Comparison of ENCODE assay signal across 10 cellular contexts in genomic region chr15:45314960-45315359, GRCh38.
A peak's percentile ranks its signal among the peaks of the same experiment; 100 is the strongest.
DNase-seq lines count a peak whose midpoint lies in the region; ATAC-seq and TF ChIP-seq lines count a peak whose summit lies in the region.
"Had no signal": no experiment of that assay in that cellular context is flagged by ENCODE, and none has a peak within 500 bp of the region (broad histone marks: within the 10 kb centered on the region; RNA-seq: fewer than 3 reads in every experiment).

No MANE protein-coding gene starts in this region.

- H3K27me3 ChIP-seq in hepatocyte (no peaks in the 10 kb centered on the region), upper lobe of right lung (no peaks in the 10 kb centered on the region), uterus (no peaks in the 10 kb centered on the region)

- peaks cover 14% of the 10 kb centered on the region for H3K27me3 Mint-ChIP-seq in activated CD8-positive, alpha-beta T cell treated with anti-CD3 and anti-CD28 coated beads, Interleukin-2, amount 10 ng/mL, durations not matched to agents 7 days and 5 days (ENCODE audit: low read depth)

- H3K4me1 ChIP-seq in hepatocyte (ENCODE audit: insufficient read depth) (no peaks in the 10 kb centered on the region), upper lobe of right lung (no peaks in the 10 kb centered on the region), uterus (no peaks in the 10 kb centered on the region)

- DNase-seq in left ventricle myocardium superior (no peak), Right ventricle myocardium inferior (ENCODE audit: missing footprints) (no peak), hepatocyte (ENCODE audit: low spot score) (peak; percentile 55), upper lobe of right lung (no peak), uterus (no peak), 8988T (no peak)
- DNase-seq in activated CD8-positive, alpha-beta T cell treated with anti-CD3 and anti-CD28 coated beads, Interleukin-2, amount 10 ng/mL, durations not matched to agents 7 days and 5 days, result peak; percentile 21
- no peak for DNase-seq in activated T-cell treated with anti-CD3 and anti-CD28 coated beads, Interleukin-2, amount 50 U/mL, for 48 hours
- DNase-seq: NCI-H748 treated with DMSO at 0.1 percent for 48 hours had no signal

- H3K9me2 ChIP-seq in hepatocyte (replicated peaks; ENCODE audit: insufficient read depth), result no peaks in the 10 kb centered on the region

- no peak overlapping the region for H3K27ac ChIP-seq in hepatocyte
- H3K27ac ChIP-seq in upper lobe of right lung, result no peak overlapping the region
- H3K27ac ChIP-seq in uterus, result no peak overlapping the region

- TF ChIP-seq POLR2A in uterus (IDR thresholded peaks at IDR 0.05), result no peak

- H3K79me2 ChIP-seq in hepatocyte, result no peaks in the 10 kb centered on the region

- 59% methylated on average over 13 of the region's 13 CpGs for WGBS in hepatocyte (ENCODE audit: low lambda C conversion rate, missing lambda C conversion rate)

- no peaks in the 10 kb centered on the region for H4K20me1 ChIP-seq in hepatocyte (ENCODE audit: insufficient read depth, poor library complexity, severe bottlenecking)

- no peak overlapping the region for H3K4me3 Mint-ChIP-seq in activated CD8-positive, alpha-beta T cell treated with anti-CD3 and anti-CD28 coated beads, Interleukin-2, amount 10 ng/mL, durations not matched to agents 7 days and 5 days
- H3K4me3 Mint-ChIP-seq: activated T-helper 1 cell treated with anti-CD3 and anti-CD28 coated beads, Interleukin-12 subunit alpha, Interleukin-12 subunit beta, Interleukin-2, Interleukin-4 antibody, amounts not matched to agents 30 ng/mL and 10 ng/mL and 1 ng/mL, durations not matched to agents 14 hours and 24 hours and 36 hours had no signal

- H3K4me2 ChIP-seq in hepatocyte, result no peak overlapping the region

- H3K4me3 ChIP-seq in hepatocyte, result no peak overlapping the region
- no peak overlapping the region for H3K4me3 ChIP-seq in upper lobe of right lung
- H3K4me3 ChIP-seq in uterus, result no peak overlapping the region

- no peaks in the 10 kb centered on the region for H3K4me1 Mint-ChIP-seq in activated CD8-positive, alpha-beta T cell treated with anti-CD3 and anti-CD28 coated beads, Interleukin-2, amount 10 ng/mL, durations not matched to agents 7 days and 5 days (ENCODE audit: low read depth)

- no peaks in the 10 kb centered on the region for H3K36me3 Mint-ChIP-seq in activated CD8-positive, alpha-beta T cell treated with anti-CD3 and anti-CD28 coated beads, Interleukin-2, amount 10 ng/mL, durations not matched to agents 7 days and 5 days (ENCODE audit: low read depth)

- H3K36me3 ChIP-seq in hepatocyte (replicated peaks; ENCODE audit: insufficient read depth, low read depth) (no peaks in the 10 kb centered on the region), upper lobe of right lung (no peaks in the 10 kb centered on the region), uterus (no peaks in the 10 kb centered on the region)

- peak; percentile 40 for TF ChIP-seq CTCF in hepatocyte (IDR thresholded peaks at IDR 0.05; ENCODE audit: poor library complexity)
- peak; percentile 7 for TF ChIP-seq CTCF in upper lobe of right lung (IDR thresholded peaks at IDR 0.05)
- TF ChIP-seq CTCF in uterus (IDR thresholded peaks at IDR 0.05), result no peak

- POLR2A ChIA-PET in activated CD8-positive, alpha-beta T cell treated with anti-CD3 and anti-CD28 coated beads, Interleukin-2, amount 10 ng/mL, durations not matched to agents 7 days and 5 days (lab: Charles Lee), result no interaction called here

- ATAC-seq in left ventricle myocardium superior (peak; percentile 54), Right ventricle myocardium inferior (no peak), upper lobe of right lung (no peak)
- no peak for ATAC-seq in activated CD8-positive, alpha-beta T cell treated with anti-CD3 and anti-CD28 coated beads, Interleukin-2, amount 10 ng/mL, durations not matched to agents 7 days and 5 days

- H3K9me3 Mint-ChIP-seq in activated CD8-positive, alpha-beta T cell treated with anti-CD3 and anti-CD28 coated beads, Interleukin-2, amount 10 ng/mL, durations not matched to agents 7 days and 5 days (ENCODE audit: insufficient read depth), result no peaks in the 10 kb centered on the region
- H3K9me3 Mint-ChIP-seq: activated T-helper 1 cell treated with anti-CD3 and anti-CD28 coated beads, Interleukin-12 subunit alpha, Interleukin-12 subunit beta, Interleukin-2, Interleukin-4 antibody, amounts not matched to agents 30 ng/mL and 10 ng/mL and 1 ng/mL, durations not matched to agents 14 hours and 24 hours and 36 hours had no signal

- H3K27ac Mint-ChIP-seq in activated CD8-positive, alpha-beta T cell treated with anti-CD3 and anti-CD28 coated beads, Interleukin-2, amount 10 ng/mL, durations not matched to agents 7 days and 5 days, result no peak overlapping the region
- H3K27ac Mint-ChIP-seq: activated T-helper 1 cell treated with anti-CD3 and anti-CD28 coated beads, Interleukin-12 subunit alpha, Interleukin-12 subunit beta, Interleukin-2, Interleukin-4 antibody, amounts not matched to agents 30 ng/mL and 10 ng/mL and 1 ng/mL, durations not matched to agents 14 hours and 24 hours and 36 hours had no signal

- intact Hi-C loops in left ventricle myocardium superior (cut with micrococcal nuclease), result no loop called here
- intact Hi-C loops in Right ventricle myocardium inferior (cut with DNase I), result no loop called here
- intact Hi-C loops in upper lobe of right lung (cut with DNase I), result no loop called here
- intact Hi-C loops in uterus (cut with DNase I; ENCODE audit: low total_unique reads), result no loop called here

- CTCF ChIA-PET in activated CD8-positive, alpha-beta T cell treated with anti-CD3 and anti-CD28 coated beads, Interleukin-2, amount 10 ng/mL, durations not matched to agents 7 days and 5 days (lab: Charles Lee), result interaction anchor here (1.1 to 1.5 kb wide), 2 partner anchors 75 to 85 kb away, joined by 4 to 7 read pairs; no protein-coding TSS in a partner anchor

- H3K9me3 ChIP-seq in hepatocyte (ENCODE audit: low read depth), result no peaks in the 10 kb centered on the region
- H3K9me3 ChIP-seq in upper lobe of right lung, result no peaks in the 10 kb centered on the region
- no peaks in the 10 kb centered on the region for H3K9me3 ChIP-seq in uterus

- H2AFZ ChIP-seq in hepatocyte, result no peak overlapping the region

Comparison
In these comparisons a context has a peak if more than half of its experiments do, and no peak if none do; other contexts are left out.
1. DNase-seq: peak in activated CD8-positive, alpha-beta T cell treated with anti-CD3 and anti-CD28 coated beads, Interleukin-2, amount 10 ng/mL, durations not matched to agents 7 days and 5 days (single experiment) and hepatocyte (single experiment); none in left ventricle myocardium superior (single experiment), Right ventricle myocardium inferior (single experiment), upper lobe of right lung (single experiment), uterus (0 of 2), activated T-cell treated with anti-CD3 and anti-CD28 coated beads, Interleukin-2, amount 50 U/mL, for 48 hours (0 of 2) and 8988T (single experiment).
2. CTCF ChIP-seq: peak in hepatocyte (single experiment) and upper lobe of right lung (single experiment); none in uterus (0 of 4).